13 cellular contexts compared by ENCODE assay signal in the genomic region with DNA sequence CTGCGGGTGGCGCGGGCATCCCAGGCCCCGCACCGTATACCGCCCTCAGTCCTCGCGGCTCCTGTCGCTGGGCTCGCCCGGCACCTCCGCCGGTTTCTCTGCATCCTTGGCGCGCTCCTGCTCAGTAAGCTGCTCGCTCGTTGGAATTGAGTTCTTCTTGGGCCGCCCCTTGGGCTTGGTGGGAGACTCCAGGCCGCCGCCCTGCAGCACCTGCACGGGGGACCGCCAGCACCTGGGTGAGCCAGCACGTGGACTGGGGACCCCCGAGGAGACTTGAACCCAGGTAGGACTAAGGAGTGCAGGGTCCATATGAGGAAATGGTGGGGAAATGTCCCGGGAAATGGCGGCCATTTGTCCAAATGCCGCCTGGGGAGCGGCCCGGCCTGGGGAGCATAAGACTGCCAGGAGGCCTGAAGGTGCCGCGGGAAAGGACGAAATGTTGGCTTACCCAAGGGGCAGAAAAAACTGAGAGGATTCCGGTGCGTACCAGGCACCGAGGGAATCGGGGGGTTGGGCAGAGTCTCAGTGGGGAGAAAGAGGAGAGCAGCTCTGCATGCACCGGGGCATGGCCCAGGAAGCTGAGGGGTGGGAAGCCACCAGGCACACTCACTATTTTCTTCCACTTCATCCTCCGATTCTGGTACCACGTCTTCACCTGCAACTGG. TPM values are rescaled to one million over a fixed set of nuclear protein-coding genes. Genes with fewer than 3 reads are reported as not detected.
DNase-seq lines count a peak whose midpoint lies in the region; ATAC-seq and TF ChIP-seq lines count a peak whose summit lies in the region.
"Had no signal": no experiment of that assay in that cellular context is flagged by ENCODE, and none has a peak within 500 bp of the region (broad histone marks: within the 10 kb centered on the region; RNA-seq: fewer than 3 reads in every experiment).

No MANE protein-coding gene starts in this region.

- intact Hi-C loops in PC-3 (cut with micrococcal nuclease) = no loop called here
- intact Hi-C loops in sigmoid colon (cut with DNase I) = no loop called here

- peaks cover 5% of the 10 kb centered on the region for H3K4me1 Mint-ChIP-seq in glutamatergic neuron (ENCODE audit: low read depth, unreplicated experiment)

- H3K4me3 ChIP-seq in PC-3 (ENCODE audit: low read length) (peak overlapping the region; percentile 67), sigmoid colon (peak overlapping the region in 2 of 4 donors; percentile 46 to 50)

- no peaks in the 10 kb centered on the region for H3F3A ChIP-seq in PC-3 (ENCODE audit: low read length, unreplicated experiment)

- no peaks in the 10 kb centered on the region for H3K36me3 ChIP-seq in PC-3 (ENCODE audit: low read depth, low read length)
- no peaks in the 10 kb centered on the region for H3K36me3 ChIP-seq in sigmoid colon

- CTCF ChIA-PET in PC-3 (lab: Charles Lee) = no interaction called here

- ATAC-seq in PC-3 (peak; percentile 19), HG03469 (IDR thresholded peaks at IDR 0.05; ENCODE audit: unreplicated experiment) (no peak)

- TF ChIP-seq POLR2A in sigmoid colon (IDR thresholded peaks at IDR 0.05) = no peak

- no peaks in the 10 kb centered on the region for H3K9me2 ChIP-seq in PC-3 (replicated peaks; ENCODE audit: low read length)

- H4K20me1 ChIP-seq in PC-3 (ENCODE audit: low read length) = no peaks in the 10 kb centered on the region

- peaks cover 13% of the 10 kb centered on the region for H3K9me3 Mint-ChIP-seq in glutamatergic neuron (ENCODE audit: unreplicated experiment)

- DNase-seq in GM10266 (ENCODE audit: extremely low spot score) (peak; percentile 43), PC-3 (no peak), glutamatergic neuron (no peak), sigmoid colon (peak; percentile 54), middle frontal gyrus (ENCODE audit: extremely low spot score, low spot score) (no peak), DMS79 (lab: John Stamatoyannopoulos, UW) (no peak)
- DNase-seq: activated CD4-positive, alpha-beta T cell treated with anti-CD3 and anti-CD28 coated beads, Interleukin-2, amount 50 U/mL, for 4 hours; anterior cingulate cortex; Karpas-422; NCI-H2029 treated with DMSO at 0.1 percent for 48 hours; SW 1271 had no signal

- no peaks in the 10 kb centered on the region for H3K79me2 ChIP-seq in PC-3 (ENCODE audit: low read length)

- no peak overlapping the region for H3K9ac ChIP-seq in PC-3 (ENCODE audit: low read length)

- WGBS in sigmoid colon, 2 donors = 6% methylated on average over 39 of the region's 39 CpGs

- H3K27ac Mint-ChIP-seq in glutamatergic neuron (ENCODE audit: unreplicated experiment) = no peak overlapping the region

- peaks cover 4% of the 10 kb centered on the region for H3K36me3 Mint-ChIP-seq in glutamatergic neuron (ENCODE audit: unreplicated experiment)

- H3K27ac ChIP-seq in PC-3 (ENCODE audit: low read length) = no peak overlapping the region
- no peak overlapping the region for H3K27ac ChIP-seq in sigmoid colon

- H3K4me1 ChIP-seq in PC-3 (ENCODE audit: insufficient read depth, low read length) = peaks cover 3% of the 10 kb centered on the region; the same call in 1 of the 2 replicates
- peaks cover 0 to 67% (median 55%) of the 10 kb centered on the region in 4 donors for H3K4me1 ChIP-seq in sigmoid colon

- H3K9me3 ChIP-seq in PC-3 (ENCODE audit: low read length) (no peaks in the 10 kb centered on the region), sigmoid colon (no peaks in the 10 kb centered on the region)

- H3K27me3 Mint-ChIP-seq in glutamatergic neuron (ENCODE audit: unreplicated experiment) = peaks cover 44% of the 10 kb centered on the region

- peak overlapping the region; percentile 87 for H3K4me2 ChIP-seq in PC-3 (ENCODE audit: low read length)

- peak overlapping the region; percentile 21 for H3K4me3 Mint-ChIP-seq in glutamatergic neuron (ENCODE audit: unreplicated experiment)

- no peak for TF ChIP-seq EP300 in sigmoid colon (IDR thresholded peaks at IDR 0.05)

- H2AFZ ChIP-seq in PC-3 (ENCODE audit: low read length) = peak overlapping the region; percentile 86

- no TSS peak for BruUV-seq in PC-3 (replicated peaks; lab: Mats Ljungman, UMichigan)

- POLR2A ChIA-PET in PC-3 (lab: Charles Lee; ENCODE audit: unreplicated experiment) = no interaction called here

- H3K27me3 ChIP-seq in PC-3 (ENCODE audit: low read length) (peaks cover 18% of the 10 kb centered on the region), sigmoid colon (peaks cover 75 to 98% (median 95%) of the 10 kb centered on the region in 3 donors)

- TF ChIP-seq CTCF in GM10266 (IDR thresholded peaks at IDR 0.05; ENCODE audit: control insufficient read depth, insufficient read depth, low read depth, missing control alignments) (no peak), PC-3 (conservative IDR thresholded peaks at IDR 0.05; ENCODE audit: low read depth, low read length) (no peak), glutamatergic neuron (IDR thresholded peaks at IDR 0.05; ENCODE audit: partially characterized antibody, unreplicated experiment) (no peak), sigmoid colon (IDR thresholded peaks at IDR 0.05) (no peak)

RNA-seq across cellular contexts. Expression of a gene that starts 2.9 kb away (rescaled TPM):
- total RNA-seq in PC-3 (2014; rRNA removed) = not detected in 2 replicates
- total RNA-seq in glutamatergic neuron (ENCODE audit: unreplicated experiment) = 6.9 TPM
- total RNA-seq in sigmoid colon = not detected
- under 1 TPM in 1 of 3 donors, not detected in 2; 0.23 TPM for polyA plus RNA-seq in sigmoid colon
- total RNA-seq: myocyte had no signal

Comparison
In these comparisons a context has a peak if more than half of its experiments do, and no peak if none do; other contexts are left out.
1. DNase-seq: peak in GM10266 (single experiment) and sigmoid colon (single experiment); none in PC-3 (single experiment), glutamatergic neuron (single experiment), middle frontal gyrus (single experiment) and DMS79 (single experiment).